ENCODE assay signal across 2 cellular contexts in genomic region chrX:53280316-53280702, GRCh38.
TF ChIP-seq lines count a peak whose summit lies in the region.

No MANE protein-coding gene starts in this region.

TF ChIP-seq in HCT116, 20 proteins besides CTCF, POLR2A, EP300 and RAD21:
- TF ChIP-seq ELF1 (IDR thresholded peaks at IDR 0.05; ENCODE audit: borderline replicate concordance, low read depth) (no peak), ZFX (IDR thresholded peaks at IDR 0.05) (no peak), CEBPB (IDR thresholded peaks at IDR 0.05; ENCODE audit: low read depth) (no peak), SRF (IDR thresholded peaks at IDR 0.05; ENCODE audit: low read depth) (no peak), EZH2 (IDR thresholded peaks at IDR 0.05) (no peak), EGR1 (IDR thresholded peaks at IDR 0.05; ENCODE audit: low read depth) (no peak), JUND (IDR thresholded peaks at IDR 0.05) (no peak), ZBTB33 (IDR thresholded peaks at IDR 0.05; ENCODE audit: extremely low read depth, insufficient replicate concordance, low read length) (no peak), EZH2phosphoT487 (IDR thresholded peaks at IDR 0.05; ENCODE audit: borderline replicate concordance) (no peak), SIN3A (IDR thresholded peaks at IDR 0.05; ENCODE audit: low read depth) (no peak), TCF7L2 (IDR thresholded peaks at IDR 0.05; ENCODE audit: borderline replicate concordance, extremely low read depth, insufficient read depth, insufficient read length) (no peak), FOSL1 (IDR thresholded peaks at IDR 0.05; ENCODE audit: low read depth) (no peak), POLR2AphosphoS5 (IDR thresholded peaks at IDR 0.05; ENCODE audit: low read depth, low read length) (no peak), CBX3 (IDR thresholded peaks at IDR 0.05; ENCODE audit: low read depth) (no peak), SP1 (IDR thresholded peaks at IDR 0.05; ENCODE audit: low read depth) (no peak), YY1 (IDR thresholded peaks at IDR 0.05; ENCODE audit: extremely low read depth, insufficient replicate concordance, low read depth, low read length) (no peak), ZNF274 (IDR thresholded peaks at IDR 0.05; ENCODE audit: low read depth, low read length) (no peak)
- TF ChIP-seq, protein P1, sequence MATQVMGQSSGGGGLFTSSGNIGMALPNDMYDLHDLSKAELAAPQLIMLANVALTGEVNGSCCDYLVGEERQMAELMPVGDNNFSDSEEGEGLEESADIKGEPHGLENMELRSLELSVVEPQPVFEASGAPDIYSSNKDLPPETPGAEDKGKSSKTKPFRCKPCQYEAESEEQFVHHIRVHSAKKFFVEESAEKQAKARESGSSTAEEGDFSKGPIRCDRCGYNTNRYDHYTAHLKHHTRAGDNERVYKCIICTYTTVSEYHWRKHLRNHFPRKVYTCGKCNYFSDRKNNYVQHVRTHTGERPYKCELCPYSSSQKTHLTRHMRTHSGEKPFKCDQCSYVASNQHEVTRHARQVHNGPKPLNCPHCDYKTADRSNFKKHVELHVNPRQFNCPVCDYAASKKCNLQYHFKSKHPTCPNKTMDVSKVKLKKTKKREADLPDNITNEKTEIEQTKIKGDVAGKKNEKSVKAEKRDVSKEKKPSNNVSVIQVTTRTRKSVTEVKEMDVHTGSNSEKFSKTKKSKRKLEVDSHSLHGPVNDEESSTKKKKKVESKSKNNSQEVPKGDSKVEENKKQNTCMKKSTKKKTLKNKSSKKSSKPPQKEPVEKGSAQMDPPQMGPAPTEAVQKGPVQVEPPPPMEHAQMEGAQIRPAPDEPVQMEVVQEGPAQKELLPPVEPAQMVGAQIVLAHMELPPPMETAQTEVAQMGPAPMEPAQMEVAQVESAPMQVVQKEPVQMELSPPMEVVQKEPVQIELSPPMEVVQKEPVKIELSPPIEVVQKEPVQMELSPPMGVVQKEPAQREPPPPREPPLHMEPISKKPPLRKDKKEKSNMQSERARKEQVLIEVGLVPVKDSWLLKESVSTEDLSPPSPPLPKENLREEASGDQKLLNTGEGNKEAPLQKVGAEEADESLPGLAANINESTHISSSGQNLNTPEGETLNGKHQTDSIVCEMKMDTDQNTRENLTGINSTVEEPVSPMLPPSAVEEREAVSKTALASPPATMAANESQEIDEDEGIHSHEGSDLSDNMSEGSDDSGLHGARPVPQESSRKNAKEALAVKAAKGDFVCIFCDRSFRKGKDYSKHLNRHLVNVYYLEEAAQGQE (IDR thresholded peaks at IDR 0.05; ENCODE audit: low read depth), result no peak
- TF ChIP-seq, protein P2, sequence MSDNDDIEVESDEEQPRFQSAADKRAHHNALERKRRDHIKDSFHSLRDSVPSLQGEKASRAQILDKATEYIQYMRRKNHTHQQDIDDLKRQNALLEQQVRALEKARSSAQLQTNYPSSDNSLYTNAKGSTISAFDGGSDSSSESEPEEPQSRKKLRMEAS (IDR thresholded peaks at IDR 0.05), result no peak
- TF ChIP-seq, protein P3, sequence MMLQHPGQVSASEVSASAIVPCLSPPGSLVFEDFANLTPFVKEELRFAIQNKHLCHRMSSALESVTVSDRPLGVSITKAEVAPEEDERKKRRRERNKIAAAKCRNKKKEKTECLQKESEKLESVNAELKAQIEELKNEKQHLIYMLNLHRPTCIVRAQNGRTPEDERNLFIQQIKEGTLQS (IDR thresholded peaks at IDR 0.05), result no peak
TF ChIP-seq in HCT116: peak in this region for 0.

TF ChIP-seq in K562, 482 proteins besides CTCF, POLR2A, EP300 and RAD21:
- no peak for TF ChIP-seq SMAD3 (CRISPR knock-in tag; conservative IDR thresholded peaks at IDR 0.05)
- peak; percentile 14 for TF ChIP-seq KDM5B (IDR thresholded peaks at IDR 0.05; ENCODE audit: insufficient replicate concordance, low read depth, low read length)
TF ChIP-seq in K562: peak in this region for 1.
